Comparison of ENCODE assay signal across 1 cellular context in the genomic region with DNA sequence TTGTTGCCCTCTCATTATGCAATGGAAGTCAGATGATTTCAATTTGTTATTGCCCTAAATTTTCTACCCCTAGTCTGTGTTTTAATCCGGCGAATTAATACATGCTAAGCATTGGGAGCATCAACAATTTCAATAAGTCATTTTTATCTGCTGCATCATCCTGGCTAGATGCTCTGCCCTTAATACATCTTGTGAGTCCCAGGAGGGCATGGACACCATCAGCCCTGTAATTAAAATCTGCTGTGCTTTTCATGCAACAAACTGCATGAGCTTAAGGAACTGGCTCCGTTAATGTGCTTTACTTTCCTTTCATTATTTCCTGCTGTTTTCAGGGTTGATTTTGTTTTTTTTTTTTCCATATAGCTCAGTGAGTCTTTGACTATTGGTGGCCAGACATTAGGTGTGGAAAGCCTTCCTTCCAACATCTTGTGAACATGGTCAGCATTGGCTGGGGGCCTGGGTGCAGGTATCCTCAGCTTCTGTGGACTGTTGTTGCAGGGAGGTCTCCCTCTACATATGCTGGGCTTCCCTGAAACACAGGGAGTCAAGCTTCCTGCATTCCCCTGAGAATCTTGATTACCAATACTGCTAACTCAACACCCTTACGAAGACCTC.
TF ChIP-seq lines count a peak whose summit lies in the region.

No MANE protein-coding gene starts in this region.

TF ChIP-seq in IMR-90, 13 proteins besides CTCF, POLR2A, EP300 and RAD21:
- TF ChIP-seq, protein P1, sequence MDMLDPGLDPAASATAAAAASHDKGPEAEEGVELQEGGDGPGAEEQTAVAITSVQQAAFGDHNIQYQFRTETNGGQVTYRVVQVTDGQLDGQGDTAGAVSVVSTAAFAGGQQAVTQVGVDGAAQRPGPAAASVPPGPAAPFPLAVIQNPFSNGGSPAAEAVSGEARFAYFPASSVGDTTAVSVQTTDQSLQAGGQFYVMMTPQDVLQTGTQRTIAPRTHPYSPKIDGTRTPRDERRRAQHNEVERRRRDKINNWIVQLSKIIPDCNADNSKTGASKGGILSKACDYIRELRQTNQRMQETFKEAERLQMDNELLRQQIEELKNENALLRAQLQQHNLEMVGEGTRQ (IDR thresholded peaks at IDR 0.05; ENCODE audit: low read depth, low read length): no peak
- no peak for TF ChIP-seq RFX5 (IDR thresholded peaks at IDR 0.05; ENCODE audit: low read depth, low read length)
